ENCODE assay signal across 15 cellular contexts in genomic region chr5:143889986-143890385, GRCh38.
A peak's percentile ranks its signal among the peaks of the same experiment; 100 is the strongest.
DNase-seq lines count a peak whose midpoint lies in the region; FAIRE-seq and TF ChIP-seq lines count a peak whose summit lies in the region.
"Had no signal": no experiment of that assay in that cellular context is flagged by ENCODE, and none has a peak within 500 bp of the region (broad histone marks: within the 10 kb centered on the region; RNA-seq: fewer than 3 reads in every experiment).

No MANE protein-coding gene starts in this region.

- peak overlapping the region; percentile 42 for H3K9ac ChIP-seq in adipocyte (ENCODE audit: low read length)
- H3K9ac ChIP-seq: SK-N-SH had no signal

- H3K4me3 Mint-ChIP-seq in activated naive CD8-positive, alpha-beta T cell, result no peak overlapping the region
- H3K4me3 Mint-ChIP-seq in activated naive CD8-positive, alpha-beta T cell treated with anti-CD3 and anti-CD28 coated beads for 36 hours, result no peak overlapping the region
- H3K4me3 Mint-ChIP-seq in Calu3 (ENCODE audit: low read depth, unreplicated experiment), result no peak overlapping the region

- intact Hi-C loops in Calu3 (cut with micrococcal nuclease; ENCODE audit: unreplicated experiment), result no loop called here

- no TSS peak for BruUV-seq in Calu3 (replicated peaks; lab: Mats Ljungman, UMichigan)

- H3K4me3 ChIP-seq in adipocyte (ENCODE audit: low read length), result no peak overlapping the region
- H3K4me3 ChIP-seq in foreskin fibroblast (ENCODE audit: low read depth in 1 of 2, low read length in 2 of 2), result no peak overlapping the region
- H3K4me3 ChIP-seq: esophagus squamous epithelium, pancreas had no signal

- H3K27ac Mint-ChIP-seq in activated naive CD8-positive, alpha-beta T cell, result peak overlapping the region; percentile 16
- H3K27ac Mint-ChIP-seq in activated naive CD8-positive, alpha-beta T cell treated with anti-CD3 and anti-CD28 coated beads for 36 hours, result no peak overlapping the region
- H3K27ac Mint-ChIP-seq in Calu3 (ENCODE audit: unreplicated experiment), result no peak overlapping the region

- no peaks in the 10 kb centered on the region for H3K9me3 Mint-ChIP-seq in activated naive CD8-positive, alpha-beta T cell (ENCODE audit: low read depth)
- H3K9me3 Mint-ChIP-seq in activated naive CD8-positive, alpha-beta T cell treated with anti-CD3 and anti-CD28 coated beads for 36 hours, result no peaks in the 10 kb centered on the region
- peaks cover 2% of the 10 kb centered on the region for H3K9me3 Mint-ChIP-seq in Calu3 (ENCODE audit: low read depth, unreplicated experiment)

- H3K36me3 Mint-ChIP-seq in activated naive CD8-positive, alpha-beta T cell, result no peaks in the 10 kb centered on the region
- no peaks in the 10 kb centered on the region for H3K36me3 Mint-ChIP-seq in activated naive CD8-positive, alpha-beta T cell treated with anti-CD3 and anti-CD28 coated beads for 36 hours
- H3K36me3 Mint-ChIP-seq in Calu3 (ENCODE audit: insufficient read depth, unreplicated experiment), result no peaks in the 10 kb centered on the region

- CTCF ChIA-PET in Calu3 (lab: Charles Lee), result interaction anchor here (0.6 kb wide), 1 partner anchor 1743 kb away, joined by 3 read pairs; no protein-coding TSS in a partner anchor

- TF ChIP-seq POLR2A in GM12891 (IDR thresholded peaks at IDR 0.05; ENCODE audit: low read depth, low read length), result no peak

- DNase-seq in activated naive CD8-positive, alpha-beta T cell treated with anti-CD3 and anti-CD28 coated beads for 36 hours, result no peak
- DNase-seq in adipocyte (ENCODE audit: low read depth) (peak; percentile 95), foreskin fibroblast (peak; percentile 64 to 73), ecto neural progenitor cell (ENCODE audit: low spot score) (no peak), GM12891 (ENCODE audit: insufficient read length, low spot score) (no peak), 8988T (no peak), Calu3 (no peak)
- DNase-seq: ACHN; activated naive CD4-positive, alpha-beta T cell treated with anti-CD3 and anti-CD28 coated beads, Interleukin-2, amount 50 U/mL, for 16 hours; esophagus squamous epithelium; NCI-H187 treated with DMSO at 0.1 percent for 48 hours; pancreas; SK-N-SH had no signal

- peaks cover 62% of the 10 kb centered on the region for H3K4me1 ChIP-seq in adipocyte (ENCODE audit: control insufficient read depth, insufficient read depth, low read length)
- H3K4me1 ChIP-seq: pancreas had no signal

- H3K27me3 ChIP-seq in adipocyte (replicated peaks; ENCODE audit: control insufficient read depth, insufficient read depth, low read length), result no peaks in the 10 kb centered on the region
- H3K27me3 ChIP-seq: esophagus squamous epithelium, pancreas had no signal

- no peaks in the 10 kb centered on the region for H3K9me3 ChIP-seq in adipocyte (ENCODE audit: control insufficient read depth, low read length)
- H3K9me3 ChIP-seq: esophagus squamous epithelium, pancreas, SK-N-SH had no signal

- no peaks in the 10 kb centered on the region for H3K4me1 Mint-ChIP-seq in activated naive CD8-positive, alpha-beta T cell (ENCODE audit: low read depth)
- H3K4me1 Mint-ChIP-seq in activated naive CD8-positive, alpha-beta T cell treated with anti-CD3 and anti-CD28 coated beads for 36 hours, result no peaks in the 10 kb centered on the region
- no peaks in the 10 kb centered on the region for H3K4me1 Mint-ChIP-seq in Calu3 (ENCODE audit: low read depth, unreplicated experiment)

- TF ChIP-seq CTCF in foreskin fibroblast (IDR thresholded peaks at IDR 0.05; ENCODE audit: low read depth, low read length) (no peak), Calu3 (IDR thresholded peaks at IDR 0.05; ENCODE audit: unreplicated experiment) (no peak)

- no peaks in the 10 kb centered on the region for H3K36me3 ChIP-seq in adipocyte (ENCODE audit: control insufficient read depth, insufficient read depth, low read length, severe bottlenecking)
- H3K36me3 ChIP-seq: esophagus squamous epithelium, pancreas had no signal

- peaks cover 1% of the 10 kb centered on the region for H3K27me3 Mint-ChIP-seq in activated naive CD8-positive, alpha-beta T cell
- peaks cover 4% of the 10 kb centered on the region for H3K27me3 Mint-ChIP-seq in activated naive CD8-positive, alpha-beta T cell treated with anti-CD3 and anti-CD28 coated beads for 36 hours
- no peaks in the 10 kb centered on the region for H3K27me3 Mint-ChIP-seq in Calu3 (ENCODE audit: unreplicated experiment)

- no peak for FAIRE-seq in GM12891 (lab: Jason Lieb, UNC)
- FAIRE-seq: colon, pancreas had no signal

TF ChIP-seq in GM12891, 5 proteins besides CTCF, POLR2A, EP300 and RAD21:
- TF ChIP-seq SPI1 (IDR thresholded peaks at IDR 0.05; ENCODE audit: low read depth, low read length), result no peak
- TF ChIP-seq PAX5 (IDR thresholded peaks at IDR 0.05; ENCODE audit: insufficient read depth, low read length, severe bottlenecking), result no peak
- no peak for TF ChIP-seq TAF1 (IDR thresholded peaks at IDR 0.05; ENCODE audit: low read depth, low read length)
- TF ChIP-seq POLR2AphosphoS5 (IDR thresholded peaks at IDR 0.05; ENCODE audit: low read depth, low read length), result no peak
- TF ChIP-seq POU2F2 (IDR thresholded peaks at IDR 0.05; ENCODE audit: low read depth, low read length), result no peak

Comparison
In these comparisons a context has a peak if more than half of its experiments do, and no peak if none do; other contexts are left out.
1. DNase-seq: peak in adipocyte (single experiment) and foreskin fibroblast (2 of 2); none in activated naive CD8-positive, alpha-beta T cell treated with anti-CD3 and anti-CD28 coated beads for 36 hours (single experiment), ecto neural progenitor cell (single experiment), GM12891 (single experiment), 8988T (single experiment) and Calu3 (single experiment).